In genomic region chr15:85831415-85832113, GRCh38 we compare ENCODE assay signal across 8 cellular contexts. TPM values are rescaled to one million over a fixed set of nuclear protein-coding genes. Genes with fewer than 3 reads are reported as not detected.
DNase-seq lines count a peak whose midpoint lies in the region; ATAC-seq and TF ChIP-seq lines count a peak whose summit lies in the region.

No MANE protein-coding gene starts in this region.

- H3K4me3 ChIP-seq in osteoblast (ENCODE audit: insufficient read depth, low read length): no peak overlapping the region

- ATAC-seq in foreskin keratinocyte: peak; percentile 59
- ATAC-seq in GM19035 (IDR thresholded peaks at IDR 0.05; ENCODE audit: unreplicated experiment): no peak
- no peak for ATAC-seq in GM18520 (IDR thresholded peaks at IDR 0.05; ENCODE audit: unreplicated experiment)

- H3K27ac ChIP-seq in foreskin keratinocyte (no peak overlapping the region), osteoblast (ENCODE audit: low read depth, low read length) (no peak overlapping the region)

- peak; percentile 54 for TF ChIP-seq CTCF in GM12873 (IDR thresholded peaks at IDR 0.05; ENCODE audit: insufficient read depth, low read depth, low read length, missing control alignments)
- TF ChIP-seq CTCF in foreskin keratinocyte (conservative IDR thresholded peaks at IDR 0.05): peak; percentile 67
- TF ChIP-seq CTCF in osteoblast (IDR thresholded peaks at IDR 0.05; ENCODE audit: extremely low read depth, low read depth, low read length): peak; percentile 83

- H3K27me3 ChIP-seq in foreskin keratinocyte (no peaks in the 10 kb centered on the region), osteoblast (ENCODE audit: insufficient read depth, low read length) (no peaks in the 10 kb centered on the region)

- no peaks in the 10 kb centered on the region for H3K79me2 ChIP-seq in osteoblast (ENCODE audit: insufficient read depth, low read length)

- H4K20me1 ChIP-seq in osteoblast (ENCODE audit: insufficient read depth, low read length): no peaks in the 10 kb centered on the region

- no peak overlapping the region for H3K4me2 ChIP-seq in osteoblast (ENCODE audit: insufficient read depth, low read length)

- DNase-seq in NCI-H1694 treated with DMSO at 0.1 percent for 48 hours (lab: John Stamatoyannopoulos, UW) (peak; percentile 73), foreskin keratinocyte (no peak), osteoblast (ENCODE audit: insufficient read length, low spot score, missing footprints) (peak; percentile 83), MV-4-11 (lab: John Stamatoyannopoulos, UW) (no peak)
- peak; percentile 43 to 48 for DNase-seq in activated T-cell treated with anti-CD3 and anti-CD28 coated beads, Interleukin-2, amount 50 U/mL, for 48 hours

- no peak overlapping the region for H2AFZ ChIP-seq in osteoblast (ENCODE audit: low read length)

- no peaks in the 10 kb centered on the region for H3K9me3 ChIP-seq in osteoblast (ENCODE audit: low read depth, low read length)

- no peaks in the 10 kb centered on the region for H3K36me3 ChIP-seq in osteoblast (ENCODE audit: insufficient read depth, low read length)

- no peaks in the 10 kb centered on the region for H3K4me1 ChIP-seq in foreskin keratinocyte
- H3K4me1 ChIP-seq in osteoblast (ENCODE audit: insufficient read depth, low read length): no peaks in the 10 kb centered on the region

RNA-seq across cellular contexts. Expression of gene KLHL25, which starts 36.8 kb away (rescaled TPM):
- total RNA-seq in foreskin keratinocyte: 4.9 and 6.2 TPM in 2 replicates
- 4.0 and 4.1 TPM in 2 replicates for polyA plus RNA-seq in foreskin keratinocyte
- 3.8 and 4.3 TPM in 2 replicates for total RNA-seq in osteoblast

Comparison
In these comparisons a context has a peak if more than half of its experiments do, and no peak if none do; other contexts are left out.
1. DNase-seq: peak in NCI-H1694 treated with DMSO at 0.1 percent for 48 hours (single experiment), activated T-cell treated with anti-CD3 and anti-CD28 coated beads, Interleukin-2, amount 50 U/mL, for 48 hours (2 of 2) and osteoblast (single experiment); none in foreskin keratinocyte (0 of 2) and MV-4-11 (single experiment).
2. Peak in every context shown above with its lines, with median percentiles within 50 percentile points of each other: CTCF ChIP-seq.